8 cellular contexts compared by ENCODE assay signal in the genomic region with DNA sequence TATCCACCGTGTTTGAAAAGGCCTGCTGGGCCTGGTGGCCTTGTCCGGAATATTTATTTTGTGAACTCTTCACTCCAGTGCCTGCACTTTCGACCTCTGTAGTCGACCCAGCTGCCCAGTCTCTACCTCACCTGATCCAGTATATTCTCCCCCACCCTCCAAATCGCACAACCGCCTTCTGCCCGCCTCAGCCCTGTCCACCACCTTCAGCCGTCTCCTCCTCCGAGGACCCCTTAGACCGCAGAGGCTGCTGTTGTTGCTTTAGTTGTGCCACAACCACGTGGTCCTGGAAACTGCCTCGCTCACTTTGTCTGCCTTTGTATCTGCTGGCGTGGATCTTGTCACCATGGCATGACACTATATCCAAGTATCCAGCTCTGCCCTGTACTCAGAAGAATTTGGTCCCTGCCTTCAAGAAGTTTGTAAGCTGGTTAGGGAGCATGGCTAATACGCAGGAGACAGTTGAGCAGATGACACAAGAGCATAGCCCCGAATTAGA. TPM values are rescaled to one million over a fixed set of nuclear protein-coding genes. Genes with fewer than 3 reads are reported as not detected.
A peak's percentile ranks its signal among the peaks of the same experiment; 100 is the strongest.
DNase-seq lines count a peak whose midpoint lies in the region; ATAC-seq and TF ChIP-seq lines count a peak whose summit lies in the region.

No MANE protein-coding gene starts in this region.

- H4K20me1 ChIP-seq in OCI-LY1 (ENCODE audit: insufficient read depth, low read length): no peaks in the 10 kb centered on the region

- peaks cover 23% of the 10 kb centered on the region for H3K4me1 ChIP-seq in OCI-LY1 (ENCODE audit: insufficient read depth, low read length, severe bottlenecking)

- peak overlapping the region; percentile 75 to 95 (median 88) for H3K4me3 Mint-ChIP-seq in naive thymus-derived CD8-positive, alpha-beta T cell

- H3K27ac ChIP-seq in OCI-LY1 (ENCODE audit: low read depth, low read length, poor library complexity, severe bottlenecking): peak overlapping the region; percentile 67

- H2AFZ ChIP-seq in OCI-LY1 (ENCODE audit: low read length): no peak overlapping the region

- H3K4me3 ChIP-seq in OCI-LY1 (ENCODE audit: low read depth, low read length, poor library complexity, severe bottlenecking): peak overlapping the region; percentile 98

- DNase-seq in DMS53 (lab: John Stamatoyannopoulos, UW) (peak; percentile 34), DMS53 treated with DMSO at 0.1 percent for 48 hours (lab: John Stamatoyannopoulos, UW; ENCODE audit: unreplicated experiment) (no peak), ecto neural progenitor cell (ENCODE audit: low spot score) (peak; percentile 60), posterior vena cava (ENCODE audit: low spot score) (no peak), cortex of kidney (lab: John Stamatoyannopoulos, UW) (no peak)
- no peak for DNase-seq in naive thymus-derived CD8-positive, alpha-beta T cell

- H3K36me3 Mint-ChIP-seq in naive thymus-derived CD8-positive, alpha-beta T cell: no peaks in the 10 kb centered on the region

- H3K4me2 ChIP-seq in OCI-LY1 (ENCODE audit: low read length): peak overlapping the region; percentile 90

- no peaks in the 10 kb centered on the region for H3K27me3 ChIP-seq in OCI-LY1 (ENCODE audit: insufficient read depth, low read length)

- peaks cover 26 to 49% (median 40%) of the 10 kb centered on the region in 4 donors for H3K4me1 Mint-ChIP-seq in naive thymus-derived CD8-positive, alpha-beta T cell

- no peaks in the 10 kb centered on the region for H3K9me2 ChIP-seq in OCI-LY1 (ENCODE audit: low read depth, low read length)

- intact Hi-C loops in posterior vena cava (cut with DNase I): no loop called here

- peak overlapping the region; percentile 93 for H3K9ac ChIP-seq in OCI-LY1 (ENCODE audit: low read length)

- TF ChIP-seq CTCF in OCI-LY1 (IDR thresholded peaks at IDR 0.05; ENCODE audit: low read length): no peak

- H3K9me3 Mint-ChIP-seq in naive thymus-derived CD8-positive, alpha-beta T cell: peaks cover 0 to 3% (median 0%) of the 10 kb centered on the region in 9 donors

- H3K9me3 ChIP-seq in OCI-LY1 (ENCODE audit: low read length): no peaks in the 10 kb centered on the region

- H3K27me3 Mint-ChIP-seq in naive thymus-derived CD8-positive, alpha-beta T cell: peaks cover 0 to 6% (median 0%) of the 10 kb centered on the region in 5 donors

- no peaks in the 10 kb centered on the region for H3F3A ChIP-seq in OCI-LY1 (ENCODE audit: insufficient read depth, low read length)

- peak overlapping the region in 7 of 10 donors; percentile 1 to 85 (median 69) for H3K27ac Mint-ChIP-seq in naive thymus-derived CD8-positive, alpha-beta T cell

- H3K79me2 ChIP-seq in OCI-LY1 (ENCODE audit: insufficient read depth, low read length): peaks cover 40% of the 10 kb centered on the region

- no peak for ATAC-seq in naive thymus-derived CD8-positive, alpha-beta T cell
- no peak for ATAC-seq in HG03280 (IDR thresholded peaks at IDR 0.05; ENCODE audit: unreplicated experiment)

- POLR2A ChIA-PET in naive thymus-derived CD8-positive, alpha-beta T cell (lab: Charles Lee): no interaction called here

- no peaks in the 10 kb centered on the region for H3K36me3 ChIP-seq in OCI-LY1 (ENCODE audit: insufficient read depth, low read length)

RNA-seq across cellular contexts. Expression of a gene that starts 1.4 kb away (rescaled TPM):
- total RNA-seq in naive thymus-derived CD8-positive, alpha-beta T cell: 10 to 100 TPM; 61.2 to 64.9 TPM
- polyA plus RNA-seq in naive thymus-derived CD8-positive, alpha-beta T cell: 10 to 100 TPM; 18.5 to 55.9 (median 53.3) TPM
- 10 to 100 TPM; 27.8 to 86.4 TPM for total RNA-seq in posterior vena cava

RNA-seq across cellular contexts. Expression of a gene that starts 55.6 kb away (rescaled TPM):
- not detected for total RNA-seq in naive thymus-derived CD8-positive, alpha-beta T cell
- polyA plus RNA-seq in naive thymus-derived CD8-positive, alpha-beta T cell: not detected
- not detected for total RNA-seq in posterior vena cava

Comparison
In these comparisons a context has a peak if more than half of its experiments do, and no peak if none do; other contexts are left out.
1. DNase-seq: peak in DMS53 (single experiment) and ecto neural progenitor cell (single experiment); none in DMS53 treated with DMSO at 0.1 percent for 48 hours (single experiment), naive thymus-derived CD8-positive, alpha-beta T cell (0 of 10), posterior vena cava (single experiment) and cortex of kidney (single experiment).